Comparison of ENCODE assay signal across 24 cellular contexts in the genomic region with DNA sequence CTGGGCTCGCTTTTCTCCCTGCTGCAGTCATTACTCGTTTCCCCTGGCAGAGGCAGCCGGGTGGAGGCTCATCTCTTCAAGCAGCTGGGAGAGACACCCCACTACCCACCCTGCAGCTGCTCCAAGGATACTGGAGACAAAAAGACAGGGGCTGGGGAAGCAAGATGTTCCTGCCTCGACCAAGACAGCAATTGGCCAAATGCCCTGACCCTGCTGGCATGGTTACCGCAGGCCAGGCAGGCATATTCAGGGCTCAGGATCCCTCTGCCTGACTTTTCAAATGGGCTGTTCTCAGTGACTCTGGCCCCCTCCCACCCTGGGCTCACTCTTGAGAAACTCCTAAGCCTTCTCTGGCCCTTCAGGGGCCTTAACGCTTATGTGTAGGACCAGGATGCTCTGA. TPM values are rescaled to one million over a fixed set of nuclear protein-coding genes. Genes with fewer than 3 reads are reported as not detected.
"Had no signal": no experiment of that assay in that cellular context is flagged by ENCODE, and none has a peak within 500 bp of the region (broad histone marks: within the 10 kb centered on the region; RNA-seq: fewer than 3 reads in every experiment).

No MANE protein-coding gene starts in this region.

- H3K27ac Mint-ChIP-seq: activated B cell treated with CpG ODN at 0.5 μM for 24 hours; activated CD8-positive, alpha-beta T cell treated with anti-CD3 and anti-CD28 coated beads for 36 hours; activated naive CD8-positive, alpha-beta T cell treated with anti-CD3 and anti-CD28 coated beads, Interleukin-2, amount 10 ng/mL, durations not matched to agents 7 days and 5 days had no signal

- ATAC-seq: activated CD8-positive, alpha-beta T cell treated with anti-CD3 and anti-CD28 coated beads for 36 hours; lower lobe of right lung had no signal

- H3K27me3 Mint-ChIP-seq: activated B cell treated with CpG ODN at 0.5 μM for 24 hours; activated CD8-positive, alpha-beta T cell treated with anti-CD3 and anti-CD28 coated beads for 36 hours; activated naive CD8-positive, alpha-beta T cell treated with anti-CD3 and anti-CD28 coated beads, Interleukin-2, amount 10 ng/mL, durations not matched to agents 7 days and 5 days had no signal

- H3K4me3 ChIP-seq: esophagus squamous epithelium, hepatocyte, lower lobe of right lung, transverse colon had no signal

- H3K9me3 Mint-ChIP-seq: activated B cell treated with CpG ODN at 0.5 μM for 24 hours; activated CD8-positive, alpha-beta T cell treated with anti-CD3 and anti-CD28 coated beads for 36 hours; activated naive CD8-positive, alpha-beta T cell treated with anti-CD3 and anti-CD28 coated beads, Interleukin-2, amount 10 ng/mL, durations not matched to agents 7 days and 5 days; nephron had no signal

- H3K4me3 Mint-ChIP-seq: activated B cell treated with CpG ODN at 0.5 μM for 24 hours; activated CD8-positive, alpha-beta T cell treated with anti-CD3 and anti-CD28 coated beads for 36 hours; activated naive CD8-positive, alpha-beta T cell treated with anti-CD3 and anti-CD28 coated beads, Interleukin-2, amount 10 ng/mL, durations not matched to agents 7 days and 5 days; nephron had no signal

- H3K27me3 ChIP-seq: esophagus squamous epithelium, hepatocyte, transverse colon had no signal

- DNase-seq: activated B cell treated with CpG ODN at 0.5 μM for 24 hours; activated CD4-positive, alpha-beta T cell treated with anti-CD3 and anti-CD28 coated beads for 48 hours; activated CD8-positive, alpha-beta T cell treated with anti-CD3 and anti-CD28 coated beads for 36 hours; activated naive CD8-positive, alpha-beta T cell treated with anti-CD3 and anti-CD28 coated beads, Interleukin-2, amount 10 ng/mL, durations not matched to agents 7 days and 5 days; activated T-cell treated with anti-CD3 and anti-CD28 coated beads, Interleukin-2, amount 50 U/mL, for 48 hours; central memory CD4-positive, alpha-beta T cell; cortex of kidney; effector CD8-positive, alpha-beta T cell; esophagus squamous epithelium; lower lobe of right lung; occipital lobe; retina; stimulated activated CD4-positive, alpha-beta T cell treated with anti-CD3 and anti-CD28 coated beads, Interleukin-12 subunit alpha, Interleukin-12 subunit beta, amount 100 ng/mL, for 4 hours; stimulated activated CD4-positive, alpha-beta T cell treated with anti-CD3 and anti-CD28 coated beads, Interleukin-1b, Interleukin-23, amount 100 ng/mL, for 48 hours; stimulated activated CD8-positive, alpha-beta memory T cell treated with anti-CD3 and anti-CD28 coated beads, Interleukin-4, amount 100 ng/mL, for 48 hours; stimulated activated naive CD4-positive, alpha-beta T cell; T-helper 1 cell; T-helper 9 cell; transverse colon had no signal

- H3K9me3 ChIP-seq: esophagus squamous epithelium, lower lobe of right lung, transverse colon had no signal

- H3K36me3 ChIP-seq: transverse colon had no signal

- H2AFZ ChIP-seq: hepatocyte had no signal

- H3K79me2 ChIP-seq: hepatocyte had no signal

- H3K4me1 Mint-ChIP-seq: activated B cell treated with CpG ODN at 0.5 μM for 24 hours had no signal

- H3K4me1 ChIP-seq: esophagus squamous epithelium, lower lobe of right lung, transverse colon had no signal

- H3K4me2 ChIP-seq: hepatocyte had no signal

- H3K27ac ChIP-seq: esophagus squamous epithelium, hepatocyte, lower lobe of right lung, transverse colon had no signal

RNA-seq across cellular contexts. Expression of gene RGL4, which starts 6.8 kb away (rescaled TPM):
- total RNA-seq: endothelial cell of umbilical vein, esophagus squamous epithelium, fibroblast of villous mesenchyme, hepatocyte, occipital lobe, subcutaneous adipose tissue had no signal
- polyA plus RNA-seq: endothelial cell of umbilical vein had no signal

RNA-seq across cellular contexts. Expression of gene DRICH1, which starts 51.9 kb away (rescaled TPM):
- total RNA-seq: endothelial cell of umbilical vein, hepatocyte had no signal
- polyA plus RNA-seq: hepatocyte had no signal
